13 cellular contexts compared by ENCODE assay signal in the genomic region with DNA sequence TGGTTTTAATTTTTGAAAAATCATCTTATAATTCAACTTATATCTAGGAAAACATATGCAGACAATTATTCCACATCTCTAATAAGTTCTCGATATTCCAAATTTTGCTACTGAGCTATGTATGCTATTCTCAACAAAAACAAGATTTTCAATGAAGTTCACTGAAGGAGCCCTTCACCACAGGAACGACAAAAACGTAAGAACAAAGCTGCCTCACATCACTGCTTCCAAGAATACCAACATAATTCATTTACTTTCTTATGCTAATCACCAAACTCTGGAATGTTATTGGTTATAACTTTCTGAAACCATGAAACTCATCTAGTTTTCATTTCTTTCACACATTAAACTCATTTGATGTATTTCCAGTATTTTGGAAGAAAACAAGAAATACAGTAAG. TPM values are rescaled to one million over a fixed set of nuclear protein-coding genes. Genes with fewer than 3 reads are reported as not detected.
DNase-seq lines count a peak whose midpoint lies in the region; ATAC-seq, FAIRE-seq and TF ChIP-seq lines count a peak whose summit lies in the region.
"Had no signal": no experiment of that assay in that cellular context is flagged by ENCODE, and none has a peak within 500 bp of the region (broad histone marks: within the 10 kb centered on the region; RNA-seq: fewer than 3 reads in every experiment).

No MANE protein-coding gene starts in this region.

- FAIRE-seq in astrocyte (lab: Jason Lieb, UNC) = no peak
- FAIRE-seq in islet of Langerhans (lab: Jason Lieb, UNC) = peak; percentile 9

- H3F3A ChIP-seq in GM23338 (replicated peaks; ENCODE audit: low read depth) = no peaks in the 10 kb centered on the region

- no peak overlapping the region for H2AFZ ChIP-seq in GM23338
- H2AFZ ChIP-seq in astrocyte (ENCODE audit: low read depth, low read length) = no peak overlapping the region

- peak; percentile 50 for DNase-seq in GM23338 (ENCODE audit: low spot score)
- peak; percentile 57 for DNase-seq in astrocyte (ENCODE audit: low read depth)
- peak; percentile 17 for DNase-seq in choroid plexus epithelial cell (ENCODE audit: low read depth)
- DNase-seq in SHP77 (lab: John Stamatoyannopoulos, UW) = no peak
- no peak for DNase-seq in DMS153 treated with DMSO at 0.1 percent for 48 hours (lab: John Stamatoyannopoulos, UW; ENCODE audit: unreplicated experiment)
- DNase-seq in NCI-H510A treated with DMSO at 0.1 percent for 48 hours (lab: John Stamatoyannopoulos, UW) = no peak
- DNase-seq: CD8-positive, alpha-beta T cell; COR-L47; DMS53 had no signal

- H3K4me3 Mint-ChIP-seq in GM23338 (no peak overlapping the region), astrocyte (ENCODE audit: unreplicated experiment) (no peak overlapping the region)
- H3K4me3 Mint-ChIP-seq: CD14-positive monocyte; CD8-positive, alpha-beta T cell had no signal

- H3K27me3 ChIP-seq in GM23338 (ENCODE audit: insufficient read depth) = no peaks in the 10 kb centered on the region
- no peaks in the 10 kb centered on the region for H3K27me3 ChIP-seq in astrocyte (ENCODE audit: insufficient read depth, low read length)

- no peak overlapping the region for H3K27ac ChIP-seq in GM23338 (ENCODE audit: low read depth)
- H3K27ac ChIP-seq in astrocyte (ENCODE audit: low read depth, low read length) = no peak overlapping the region

- H3K9me3 ChIP-seq in astrocyte (ENCODE audit: insufficient read depth, low read depth, low read length) = no peaks in the 10 kb centered on the region

- H3K27me3 Mint-ChIP-seq in GM23338 (ENCODE audit: insufficient read depth, low read depth, poor library complexity) (no peaks in the 10 kb centered on the region), astrocyte (ENCODE audit: low read depth, unreplicated experiment) (no peaks in the 10 kb centered on the region)

- H3K9me2 ChIP-seq in GM23338 (ENCODE audit: insufficient read depth) = no peaks in the 10 kb centered on the region

- H3K79me2 ChIP-seq in GM23338 (replicated peaks; ENCODE audit: insufficient read depth) (no peaks in the 10 kb centered on the region), astrocyte (ENCODE audit: insufficient read depth, low read length) (peaks cover 3% of the 10 kb centered on the region)

- H3K27ac Mint-ChIP-seq in GM23338 = peak overlapping the region; percentile 87
- H3K27ac Mint-ChIP-seq in astrocyte (ENCODE audit: unreplicated experiment) = no peak overlapping the region
- H3K27ac Mint-ChIP-seq: CD8-positive, alpha-beta T cell had no signal

- TF ChIP-seq CTCF in GM23338 (conservative IDR thresholded peaks at IDR 0.05; ENCODE audit: low read depth in 2 of 2) = no peak
- TF ChIP-seq CTCF in astrocyte (IDR thresholded peaks at IDR 0.05; ENCODE audit: insufficient read depth, low read depth, low read length) = no peak
- no peak for TF ChIP-seq CTCF in choroid plexus epithelial cell (conservative IDR thresholded peaks at IDR 0.05; ENCODE audit: low read depth, low read length)

- no peak overlapping the region for H3K9ac ChIP-seq in astrocyte (ENCODE audit: low read length)

- H3K36me3 Mint-ChIP-seq in GM23338 (ENCODE audit: low read depth) (no peaks in the 10 kb centered on the region), astrocyte (ENCODE audit: low read depth, unreplicated experiment) (peaks cover 2% of the 10 kb centered on the region)

- peaks cover 43% of the 10 kb centered on the region for H3K4me1 ChIP-seq in GM23338 (ENCODE audit: insufficient read depth)
- peaks cover 4% of the 10 kb centered on the region for H3K4me1 ChIP-seq in astrocyte (ENCODE audit: insufficient read depth, low read length)

- H3K36me3 ChIP-seq in GM23338 (ENCODE audit: insufficient read depth) (no peaks in the 10 kb centered on the region), astrocyte (ENCODE audit: insufficient read depth, low read length) (peaks cover 21% of the 10 kb centered on the region)

- no peaks in the 10 kb centered on the region for H3K9me3 Mint-ChIP-seq in GM23338
- no peaks in the 10 kb centered on the region for H3K9me3 Mint-ChIP-seq in astrocyte (ENCODE audit: unreplicated experiment)
- H3K9me3 Mint-ChIP-seq: CD14-positive monocyte; CD8-positive, alpha-beta T cell had no signal

- H4K20me1 ChIP-seq in GM23338 (replicated peaks; ENCODE audit: insufficient read depth) (no peaks in the 10 kb centered on the region), astrocyte (ENCODE audit: insufficient read depth, low read length) (no peaks in the 10 kb centered on the region)

- H3K4me2 ChIP-seq in GM23338 (no peak overlapping the region), astrocyte (ENCODE audit: low read length) (no peak overlapping the region)

- peak; percentile 26; the same call in 1 of the 3 replicates for ATAC-seq in GM23338
- no peak for ATAC-seq in GM19397 (IDR thresholded peaks at IDR 0.05; ENCODE audit: unreplicated experiment)
- ATAC-seq: CD8-positive, alpha-beta T cell had no signal

- H3K4me1 Mint-ChIP-seq in GM23338 = peaks cover 47% of the 10 kb centered on the region
- H3K4me1 Mint-ChIP-seq in astrocyte (ENCODE audit: low read depth, unreplicated experiment) = no peaks in the 10 kb centered on the region
- H3K4me1 Mint-ChIP-seq: CD14-positive monocyte had no signal

- H3K4me3 ChIP-seq in GM23338 (no peak overlapping the region), astrocyte (ENCODE audit: insufficient read depth, low read depth, low read length) (no peak overlapping the region), choroid plexus epithelial cell (ENCODE audit: low read depth, low read length) (no peak overlapping the region)

TF ChIP-seq in GM23338, 12 proteins besides CTCF, POLR2A, EP300 and RAD21 (continues in another document):
- TF ChIP-seq, protein P1, sequence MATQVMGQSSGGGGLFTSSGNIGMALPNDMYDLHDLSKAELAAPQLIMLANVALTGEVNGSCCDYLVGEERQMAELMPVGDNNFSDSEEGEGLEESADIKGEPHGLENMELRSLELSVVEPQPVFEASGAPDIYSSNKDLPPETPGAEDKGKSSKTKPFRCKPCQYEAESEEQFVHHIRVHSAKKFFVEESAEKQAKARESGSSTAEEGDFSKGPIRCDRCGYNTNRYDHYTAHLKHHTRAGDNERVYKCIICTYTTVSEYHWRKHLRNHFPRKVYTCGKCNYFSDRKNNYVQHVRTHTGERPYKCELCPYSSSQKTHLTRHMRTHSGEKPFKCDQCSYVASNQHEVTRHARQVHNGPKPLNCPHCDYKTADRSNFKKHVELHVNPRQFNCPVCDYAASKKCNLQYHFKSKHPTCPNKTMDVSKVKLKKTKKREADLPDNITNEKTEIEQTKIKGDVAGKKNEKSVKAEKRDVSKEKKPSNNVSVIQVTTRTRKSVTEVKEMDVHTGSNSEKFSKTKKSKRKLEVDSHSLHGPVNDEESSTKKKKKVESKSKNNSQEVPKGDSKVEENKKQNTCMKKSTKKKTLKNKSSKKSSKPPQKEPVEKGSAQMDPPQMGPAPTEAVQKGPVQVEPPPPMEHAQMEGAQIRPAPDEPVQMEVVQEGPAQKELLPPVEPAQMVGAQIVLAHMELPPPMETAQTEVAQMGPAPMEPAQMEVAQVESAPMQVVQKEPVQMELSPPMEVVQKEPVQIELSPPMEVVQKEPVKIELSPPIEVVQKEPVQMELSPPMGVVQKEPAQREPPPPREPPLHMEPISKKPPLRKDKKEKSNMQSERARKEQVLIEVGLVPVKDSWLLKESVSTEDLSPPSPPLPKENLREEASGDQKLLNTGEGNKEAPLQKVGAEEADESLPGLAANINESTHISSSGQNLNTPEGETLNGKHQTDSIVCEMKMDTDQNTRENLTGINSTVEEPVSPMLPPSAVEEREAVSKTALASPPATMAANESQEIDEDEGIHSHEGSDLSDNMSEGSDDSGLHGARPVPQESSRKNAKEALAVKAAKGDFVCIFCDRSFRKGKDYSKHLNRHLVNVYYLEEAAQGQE (IDR thresholded peaks at IDR 0.05; ENCODE audit: unreplicated experiment) = no peak

RNA-seq across cellular contexts. Expression of a gene that starts 49.7 kb away (rescaled TPM):
- 28.4 and 29.6 TPM in 2 replicates for total RNA-seq in GM23338 (2014; rRNA removed; shearing (Covaris generic))
- polyA plus RNA-seq in GM23338 (2016; fragmentation: Nextera tagmentation; extraction: Ambion mirVana) = 8.5 and 11.3 TPM in 2 replicates
- total RNA-seq in astrocyte = 83.7 and 85.7 TPM in 2 replicates
- total RNA-seq: HT-29 had no signal

RNA-seq across cellular contexts. Expression of a gene that starts 54.1 kb away (rescaled TPM):
- 31.4 and 36.2 TPM in 2 replicates for total RNA-seq in GM23338 (2014; rRNA removed; shearing (Covaris generic))
- polyA plus RNA-seq in GM23338 (2016; fragmentation: Nextera tagmentation; extraction: Ambion mirVana) = 12.6 and 16.1 TPM in 2 replicates
- total RNA-seq in astrocyte = 53.1 and 57.7 TPM in 2 replicates

Comparison
In these comparisons a context has a peak if more than half of its experiments do, and no peak if none do; other contexts are left out.
1. DNase-seq: peak in GM23338 (single experiment), astrocyte (single experiment) and choroid plexus epithelial cell (single experiment); none in SHP77 (0 of 2), DMS153 treated with DMSO at 0.1 percent for 48 hours (single experiment) and NCI-H510A treated with DMSO at 0.1 percent for 48 hours (single experiment).